Comparison of ENCODE assay signal across 24 cellular contexts in genomic region chr7:20577362-20578069, GRCh38. TPM values are rescaled to one million over a fixed set of nuclear protein-coding genes. Genes with fewer than 3 reads are reported as not detected.
DNase-seq lines count a peak whose midpoint lies in the region; FAIRE-seq and TF ChIP-seq lines count a peak whose summit lies in the region.
"Had no signal": no experiment of that assay in that cellular context is flagged by ENCODE, and none has a peak within 500 bp of the region (broad histone marks: within the 10 kb centered on the region; RNA-seq: fewer than 3 reads in every experiment).

No MANE protein-coding gene starts in this region.

- intact Hi-C loops in kidney (cut with DNase I) (no loop called here), colonic mucosa (cut with DNase I) (no loop called here)

- H3K9me3 ChIP-seq in kidney (ENCODE audit: control insufficient read depth in 1 of 2, low read length in 2 of 2) (no peaks in the 10 kb centered on the region), colonic mucosa (no peaks in the 10 kb centered on the region)
- H3K9me3 ChIP-seq: MG63, pancreas, sigmoid colon, tibial nerve had no signal

- no peaks in the 10 kb centered on the region for H3K27me3 ChIP-seq in colonic mucosa
- H3K27me3 ChIP-seq: MG63, pancreas, sigmoid colon, tibial nerve had no signal

- H3K4me3 ChIP-seq in kidney (ENCODE audit: low read length in 2 of 2), result no peak overlapping the region
- H3K4me3 ChIP-seq in colonic mucosa, result no peak overlapping the region
- H3K4me3 ChIP-seq: MG63, pancreas, sigmoid colon, tibial nerve had no signal

- DNase-seq in EL, result peak; percentile 2
- peak; percentile 50 for DNase-seq in NCI-H226
- DNase-seq in dedifferentiated amniotic fluid mesenchymal stem cell (ENCODE audit: extremely low spot score), result peak; percentile 58
- DNase-seq in myocyte (ENCODE audit: low read depth), result peak; percentile 36
- DNase-seq in stimulated activated CD4-positive, alpha-beta T cell treated with anti-CD3 and anti-CD28 coated beads, Interleukin-2, amount 100 ng/mL, for 24 hours, result no peak
- no peak for DNase-seq in activated CD4-positive, alpha-beta T cell treated with anti-CD3 and anti-CD28 coated beads for 1 hour
- DNase-seq in kidney, result no peak
- DNase-seq in colonic mucosa, result no peak
- DNase-seq: activated CD4-positive, alpha-beta T cell treated with anti-CD3 and anti-CD28 coated beads, Interleukin-2, amount 50 U/mL, for 1 hour; activated CD8-positive, alpha-beta memory T cell treated with anti-CD3 and anti-CD28 coated beads, Interleukin-2, amount 10 ng/mL, durations not matched to agents 7 days and 5 days; activated naive CD4-positive, alpha-beta T cell treated with anti-CD3 and anti-CD28 coated beads, Interleukin-2, amount 10 ng/mL, durations not matched to agents 7 days and 5 days; C1 segment of cervical spinal cord; foreskin fibroblast; IMR-90; MG63; midbrain; natural killer cell; NCI-H1417 treated with DMSO at 0.1 percent for 48 hours; NCI-H2107; pancreas; sigmoid colon had no signal

- H3K9ac ChIP-seq in kidney (ENCODE audit: low read length in 2 of 2) (no peak overlapping the region), colonic mucosa (ENCODE audit: low read depth in 2 of 2, low read length in 2 of 2) (no peak overlapping the region)

- H3K27ac ChIP-seq in kidney (ENCODE audit: low read depth in 2 of 2, low read length in 2 of 2) (no peak overlapping the region), colonic mucosa (no peak overlapping the region)
- H3K27ac ChIP-seq: pancreas, RWPE1, sigmoid colon had no signal

- no peak for TF ChIP-seq CTCF in kidney (IDR thresholded peaks at IDR 0.05; ENCODE audit: borderline replicate concordance, extremely low read depth, insufficient read depth)
- no peak for TF ChIP-seq CTCF in colonic mucosa (IDR thresholded peaks at IDR 0.05)

- H3K36me3 ChIP-seq in kidney (ENCODE audit: control insufficient read depth in 1 of 2, insufficient read depth in 2 of 2, low read length in 2 of 2) (no peaks in the 10 kb centered on the region), colonic mucosa (no peaks in the 10 kb centered on the region)
- H3K36me3 ChIP-seq: MG63, pancreas, sigmoid colon, tibial nerve had no signal

- H3K4me1 ChIP-seq in kidney (ENCODE audit: control insufficient read depth in 1 of 2, insufficient read depth in 1 of 2, low read depth in 1 of 2, low read length in 2 of 2), result no peaks in the 10 kb centered on the region
- no peaks in the 10 kb centered on the region for H3K4me1 ChIP-seq in colonic mucosa
- H3K4me1 ChIP-seq: pancreas, sigmoid colon had no signal

- FAIRE-seq in kidney (lab: Jason Lieb, UNC), result no peak
- FAIRE-seq: pancreas had no signal

RNA-seq across cellular contexts. Expression of gene ABCB5, which starts 38.0 kb away (rescaled TPM):
- total RNA-seq in myocyte, result 0.08 and 0.10 TPM in 2 replicates
- polyA plus RNA-seq in myocyte (2012), result 0.43 TPM
- 0.13 TPM for total RNA-seq in kidney
- polyA plus RNA-seq in kidney (ENCODE audit: insufficient read depth, low read depth, low replicate concordance), result not detected
- total RNA-seq in colonic mucosa, result 1 to 10 TPM in 1 of 2 donors, under 1 TPM in 1; 0.32 to 1.3 TPM
- total RNA-seq: activated CD8-positive, alpha-beta memory T cell treated with anti-CD3 and anti-CD28 coated beads, Interleukin-2, amount 10 ng/mL, durations not matched to agents 7 days and 5 days; cardiac septum; IMR-90; natural killer cell had no signal
- polyA plus RNA-seq: IMR-90 had no signal

Comparison
In these comparisons a context has a peak if more than half of its experiments do, and no peak if none do; other contexts are left out.
1. DNase-seq: peak in EL (single experiment), NCI-H226 (single experiment), dedifferentiated amniotic fluid mesenchymal stem cell (single experiment) and myocyte (single experiment); none in stimulated activated CD4-positive, alpha-beta T cell treated with anti-CD3 and anti-CD28 coated beads, Interleukin-2, amount 100 ng/mL, for 24 hours (0 of 2), activated CD4-positive, alpha-beta T cell treated with anti-CD3 and anti-CD28 coated beads for 1 hour (single experiment), kidney (single experiment) and colonic mucosa (single experiment).